ENCODE assay signal across 8 cellular contexts in genomic region chr1:225911207-225912130, GRCh38. TPM values are rescaled to one million over a fixed set of nuclear protein-coding genes. Genes with fewer than 3 reads are reported as not detected.
A peak's percentile ranks its signal among the peaks of the same experiment; 100 is the strongest.
DNase-seq lines count a peak whose midpoint lies in the region; ATAC-seq, FAIRE-seq and TF ChIP-seq lines count a peak whose summit lies in the region.

No MANE protein-coding gene starts in this region.

- no peak for TF ChIP-seq POLR2A in GM12892 (IDR thresholded peaks at IDR 0.05; ENCODE audit: low read depth, low read length)

- no peaks in the 10 kb centered on the region for H3K27me3 Mint-ChIP-seq in effector memory CD8-positive, alpha-beta T cell

- peak; percentile 80 for ATAC-seq in HG03175 (IDR thresholded peaks at IDR 0.05; ENCODE audit: unreplicated experiment)
- peak; percentile 98 for ATAC-seq in effector memory CD8-positive, alpha-beta T cell (replicated peaks)

- no peak for FAIRE-seq in GM12892 (lab: Jason Lieb, UNC)

- H3K36me3 Mint-ChIP-seq in effector memory CD8-positive, alpha-beta T cell (ENCODE audit: insufficient read depth) = peaks cover 4% of the 10 kb centered on the region

- peak overlapping the region in 1 of 2 donors; percentile 4 for H3K4me3 Mint-ChIP-seq in effector memory CD8-positive, alpha-beta T cell

- DNase-seq in GM12892 (ENCODE audit: insufficient read length) (peak; percentile 55), midbrain (lab: John Stamatoyannopoulos, UW) (peak; percentile 52), SIG-M5 (lab: John Stamatoyannopoulos, UW) (no peak), GF-D8 (lab: John Stamatoyannopoulos, UW) (no peak)
- DNase-seq in activated CD4-positive, alpha-beta T cell treated with anti-CD3 and anti-CD28 coated beads, Interleukin-2, amount 50 U/mL, for 24 hours (ENCODE audit: low read depth in 1 of 2, low spot score in 1 of 2) = peak; percentile 46 to 62
- DNase-seq in effector memory CD8-positive, alpha-beta T cell = peak; percentile 72 to 77 (median 76)
- DNase-seq in stimulated activated CD8-positive, alpha-beta memory T cell treated with anti-CD3 and anti-CD28 coated beads, Interleukin-7, amount 100 ng/mL, for 1 hour (ENCODE audit: low read depth in 2 of 2) = peak; percentile 41 to 59

- peaks cover 8 to 22% of the 10 kb centered on the region in 2 donors for H3K4me1 Mint-ChIP-seq in effector memory CD8-positive, alpha-beta T cell (ENCODE audit: low read depth in 2 of 2)

- no peak overlapping the region for H3K27ac Mint-ChIP-seq in effector memory CD8-positive, alpha-beta T cell

- H3K9me3 Mint-ChIP-seq in effector memory CD8-positive, alpha-beta T cell = no peaks in the 10 kb centered on the region

RNA-seq across cellular contexts. Expression of gene PYCR2, which starts 12.6 kb away (rescaled TPM):
- polyA plus RNA-seq in GM12892 (2012; ENCODE audit: missing spikeins) = 48.3 TPM

RNA-seq across cellular contexts. Expression of gene LEFTY1, which starts 22.5 kb away (rescaled TPM):
- not detected for polyA plus RNA-seq in GM12892 (2012; ENCODE audit: missing spikeins)

RNA-seq across cellular contexts. Expression of gene TMEM63A, which starts 29.3 kb away (rescaled TPM):
- polyA plus RNA-seq in GM12892 (2012; ENCODE audit: missing spikeins) = 18.7 TPM

RNA-seq across cellular contexts. Expression of gene LEFTY2, which starts 29.6 kb away (rescaled TPM):
- not detected for polyA plus RNA-seq in GM12892 (2012; ENCODE audit: missing spikeins)

Comparison
In these comparisons a context has a peak if more than half of its experiments do, and no peak if none do; other contexts are left out.
1. DNase-seq: peak in GM12892 (single experiment), activated CD4-positive, alpha-beta T cell treated with anti-CD3 and anti-CD28 coated beads, Interleukin-2, amount 50 U/mL, for 24 hours (2 of 2), effector memory CD8-positive, alpha-beta T cell (3 of 3), midbrain (single experiment) and stimulated activated CD8-positive, alpha-beta memory T cell treated with anti-CD3 and anti-CD28 coated beads, Interleukin-7, amount 100 ng/mL, for 1 hour (2 of 2); none in SIG-M5 (single experiment) and GF-D8 (single experiment).